ENCODE assay signal across 7 cellular contexts in the genomic region with DNA sequence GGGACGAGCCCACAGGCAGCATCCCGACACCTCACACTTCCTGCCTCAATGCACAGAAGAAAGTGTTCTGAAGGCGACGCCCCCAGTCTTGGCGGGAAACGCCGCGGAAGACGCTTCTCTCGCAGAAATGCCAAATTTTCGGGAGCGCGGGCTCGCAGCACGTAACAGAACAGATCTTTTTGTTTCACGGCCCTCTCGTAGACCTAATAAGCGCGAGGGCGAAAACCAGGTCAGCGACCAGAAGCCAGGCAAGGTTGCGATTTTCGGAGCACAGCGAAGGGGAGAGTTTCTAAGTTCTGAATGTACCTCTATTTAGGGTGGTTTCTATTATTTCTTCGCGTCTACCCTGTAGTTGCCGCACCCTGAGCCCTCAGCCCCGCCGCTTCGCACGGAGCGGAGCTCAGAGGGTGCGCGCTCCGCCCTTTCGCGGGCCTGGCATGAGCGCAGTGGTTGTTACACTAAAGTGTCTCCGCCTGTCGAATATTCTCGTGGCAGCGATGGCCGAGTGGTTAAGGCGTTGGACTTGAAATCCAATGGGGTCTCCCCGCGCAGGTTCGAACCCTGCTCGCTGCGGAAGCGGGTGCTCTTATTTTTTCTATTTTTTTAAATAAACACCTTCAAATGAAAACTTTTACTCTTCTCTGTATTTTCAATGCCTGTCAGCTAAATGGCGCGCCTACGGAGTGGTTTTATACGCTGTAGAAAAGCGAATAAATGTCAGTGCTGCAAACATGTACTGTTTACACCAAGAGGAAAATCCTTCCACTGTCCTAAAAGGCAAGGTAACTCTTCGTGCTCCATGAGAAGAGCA.
A peak's percentile ranks its signal among the peaks of the same experiment; 100 is the strongest.
DNase-seq lines count a peak whose midpoint lies in the region; ATAC-seq and TF ChIP-seq lines count a peak whose summit lies in the region.

No MANE protein-coding gene starts in this region.

- H3K27me3 ChIP-seq in brain microvascular endothelial cell (replicated peaks) (no peaks in the 10 kb centered on the region), gastrocnemius medialis (no peaks in the 10 kb centered on the region)

- in situ Hi-C loops in brain microvascular endothelial cell (cut with HindIII; ENCODE audit: low pct_ligation_motif_present, low sequenced_read_pairs) (no loop called here), gastrocnemius medialis (cut with MboI; ENCODE audit: low sequenced_read_pairs in 4 of 4) (no loop called here)

- ATAC-seq in GM18520 (IDR thresholded peaks at IDR 0.05; ENCODE audit: unreplicated experiment): peak; percentile 82
- ATAC-seq in HG03066 (IDR thresholded peaks at IDR 0.05; ENCODE audit: low read depth, unreplicated experiment): peak; percentile 82
- ATAC-seq in gastrocnemius medialis: peak; percentile 93 to 94

- TF ChIP-seq POLR2A in gastrocnemius medialis (IDR thresholded peaks at IDR 0.05): no peak

- peak overlapping the region; percentile 70 for H3K27ac ChIP-seq in brain microvascular endothelial cell
- peak overlapping the region; percentile 89 to 99 (median 94) for H3K27ac ChIP-seq in gastrocnemius medialis

- intact Hi-C loops in gastrocnemius medialis (cut with DNase I; ENCODE audit: low total_unique reads): loop anchor here (2.0 to 10.0 kb wide), 3 partner anchors 87 to 641 kb away; partner anchors contain the start of gene RUFY2

- no peaks in the 10 kb centered on the region for H3K36me3 ChIP-seq in brain microvascular endothelial cell (replicated peaks)
- H3K36me3 ChIP-seq in gastrocnemius medialis: no peaks in the 10 kb centered on the region

- peak overlapping the region; percentile 83 for H3K4me3 ChIP-seq in brain microvascular endothelial cell (ENCODE audit: low read depth, low read length)
- peak overlapping the region; percentile 95 for H3K4me3 ChIP-seq in iPS-11a (ENCODE audit: low read depth, low read length)
- peak overlapping the region; percentile 67 to 99 (median 80) for H3K4me3 ChIP-seq in gastrocnemius medialis

- peak; percentile 61 for DNase-seq in NCI-H2107 treated with DMSO at 0.1 percent for 48 hours (lab: John Stamatoyannopoulos, UW; ENCODE audit: unreplicated experiment)
- DNase-seq in UCSD-AML1 (lab: John Stamatoyannopoulos, UW; ENCODE audit: unreplicated experiment): peak; percentile 96
- peak; percentile 88 for DNase-seq in brain microvascular endothelial cell
- DNase-seq in gastrocnemius medialis: peak; percentile 83 to 91

- no peaks in the 10 kb centered on the region for H3K4me1 ChIP-seq in gastrocnemius medialis

- TF ChIP-seq CTCF in brain microvascular endothelial cell (IDR thresholded peaks at IDR 0.05; ENCODE audit: low read depth, low read length, missing control alignments): no peak
- no peak for TF ChIP-seq CTCF in gastrocnemius medialis (IDR thresholded peaks at IDR 0.05 in 4 of 5, conservative IDR thresholded peaks at IDR 0.05 in 1 of 5)

- no peaks in the 10 kb centered on the region for H3K9me3 ChIP-seq in gastrocnemius medialis

Comparison
In these comparisons a context has a peak if more than half of its experiments do, and no peak if none do; other contexts are left out.
1. Peak in every context shown above with its lines: DNase-seq, ATAC-seq, H3K4me3 ChIP-seq and H3K27ac ChIP-seq.